1 cellular context compared by ENCODE assay signal in the genomic region with DNA sequence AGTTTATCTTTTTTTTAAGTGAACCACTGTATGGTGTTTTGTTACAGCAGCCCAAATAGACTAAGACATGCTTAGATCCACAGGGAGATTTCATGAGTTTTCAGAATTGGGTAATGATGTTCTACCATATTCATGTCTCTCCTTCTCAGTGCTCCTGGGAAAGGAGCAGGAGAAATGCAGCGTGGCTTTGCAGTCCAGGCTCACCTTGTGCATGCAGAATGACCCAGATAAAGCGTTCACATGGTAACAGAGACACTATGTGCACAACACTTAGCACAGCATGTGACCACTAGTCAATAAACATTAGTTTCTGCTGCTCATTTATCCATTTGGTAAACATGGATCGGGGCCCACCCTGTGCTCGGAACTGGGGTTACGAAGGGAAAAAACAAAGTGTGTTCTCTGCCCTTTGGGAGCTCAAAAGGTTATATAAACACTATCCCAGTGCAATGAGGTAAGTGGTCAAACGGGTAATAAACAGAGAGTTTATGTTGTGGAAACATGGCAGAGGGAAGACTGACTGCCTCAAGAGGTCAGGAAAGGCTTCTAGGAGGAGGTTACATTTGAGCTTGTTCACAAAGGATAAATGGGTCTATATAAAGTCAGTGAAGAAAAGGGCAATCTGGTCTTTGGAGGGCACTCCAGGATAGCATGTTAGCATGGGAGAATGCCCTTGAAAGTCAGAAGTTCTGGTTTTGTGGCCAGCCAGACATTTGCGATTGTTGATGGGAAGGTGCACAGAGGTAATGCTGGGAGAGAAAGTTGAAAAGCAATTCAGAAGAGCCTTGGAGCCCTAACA.
A peak's percentile ranks its signal among the peaks of the same experiment; 100 is the strongest.
TF ChIP-seq lines count a peak whose summit lies in the region.

No MANE protein-coding gene starts in this region.

TF ChIP-seq in HepG2, 621 proteins besides CTCF, POLR2A, EP300 and RAD21 (continued from another document and continues in another):
- TF ChIP-seq ZNF543 (CRISPR knock-in tag; IDR thresholded peaks at IDR 0.05) (0 out of 2 replicates have a peak, but pooled peaks have one; percentile 42), XRCC5 (optimal IDR thresholded peaks at IDR 0.05; ENCODE audit: low read length) (no peak), ZNF703 (CRISPR knock-in tag; IDR thresholded peaks at IDR 0.05; ENCODE audit: borderline replicate concordance) (no peak), ZNF256 (CRISPR knock-in tag; conservative IDR thresholded peaks at IDR 0.05) (no peak), SRY (CRISPR knock-in tag; IDR thresholded peaks at IDR 0.05) (no peak), CREM (IDR thresholded peaks at IDR 0.05) (no peak), CREM (CRISPR knock-in tag; IDR thresholded peaks at IDR 0.05) (no peak), HDAC6 (IDR thresholded peaks at IDR 0.05; ENCODE audit: low read depth, low read length) (no peak), SOX5 (CRISPR knock-in tag; IDR thresholded peaks at IDR 0.05; ENCODE audit: borderline replicate concordance) (peak; percentile 81), RFX1 (IDR thresholded peaks at IDR 0.05) (peak; percentile 58; the same call in 1 of the 2 replicates), NFATC3 (CRISPR knock-in tag; IDR thresholded peaks at IDR 0.05) (no peak), GZF1 (CRISPR knock-in tag; IDR thresholded peaks at IDR 0.05) (no peak), KAT7 (CRISPR knock-in tag; IDR thresholded peaks at IDR 0.05; ENCODE audit: borderline replicate concordance) (no peak), ZNF619 (CRISPR knock-in tag; IDR thresholded peaks at IDR 0.05) (no peak), HNF4G (IDR thresholded peaks at IDR 0.05; ENCODE audit: borderline replicate concordance, low read depth, low read length) (no peak), HNF4G (CRISPR knock-in tag; IDR thresholded peaks at IDR 0.05; ENCODE audit: borderline replicate concordance, low read depth) (0 out of 2 replicates have a peak, but pooled peaks have one; percentile 31), ZNF784 (CRISPR knock-in tag; IDR thresholded peaks at IDR 0.05; ENCODE audit: borderline replicate concordance) (no peak), EZH2 (conservative IDR thresholded peaks at IDR 0.05; ENCODE audit: low read depth, low read length) (no peak), ZNF441 (CRISPR knock-in tag; IDR thresholded peaks at IDR 0.05; ENCODE audit: borderline replicate concordance) (peak; percentile 78; the same call in 1 of the 2 replicates), SNAPC4 (CRISPR knock-in tag; IDR thresholded peaks at IDR 0.05) (no peak), RFX3 (CRISPR knock-in tag; IDR thresholded peaks at IDR 0.05) (peak; percentile 71), MBD4 (IDR thresholded peaks at IDR 0.05; ENCODE audit: borderline replicate concordance, low read length) (no peak; the same call in 1 of the 2 replicates), HNF4A (CRISPR knock-in tag; IDR thresholded peaks at IDR 0.05) (peak; percentile 85), ZNF253 (CRISPR knock-in tag; IDR thresholded peaks at IDR 0.05; ENCODE audit: borderline replicate concordance) (no peak), KDM5A (IDR thresholded peaks at IDR 0.05; ENCODE audit: borderline replicate concordance, low read length) (no peak), ELK4 (CRISPR knock-in tag; IDR thresholded peaks at IDR 0.05; ENCODE audit: borderline replicate concordance) (no peak), ZNF792 (CRISPR knock-in tag; IDR thresholded peaks at IDR 0.05) (peak; percentile 52; the same call in 1 of the 2 replicates), SOX6 (IDR thresholded peaks at IDR 0.05) (no peak), SOX6 (CRISPR knock-in tag; IDR thresholded peaks at IDR 0.05) (peak; percentile 80), DDIT3 (CRISPR knock-in tag; IDR thresholded peaks at IDR 0.05) (no peak), MIXL1 (CRISPR knock-in tag; IDR thresholded peaks at IDR 0.05) (no peak), PHF21A (CRISPR knock-in tag; IDR thresholded peaks at IDR 0.05) (peak; percentile 55), ZC3H4 (CRISPR knock-in tag; IDR thresholded peaks at IDR 0.05; ENCODE audit: borderline replicate concordance) (no peak), FOXP1 (IDR thresholded peaks at IDR 0.05) (peak; percentile 64), FOXP1 (CRISPR knock-in tag; IDR thresholded peaks at IDR 0.05) (peak; percentile 97), TIGD3 (CRISPR knock-in tag; IDR thresholded peaks at IDR 0.05; ENCODE audit: borderline replicate concordance) (no peak), SALL1 (CRISPR knock-in tag; IDR thresholded peaks at IDR 0.05) (peak; percentile 83), CCAR2 (optimal IDR thresholded peaks at IDR 0.05; ENCODE audit: low read depth, low read length) (no peak), ARNTL (CRISPR knock-in tag; IDR thresholded peaks at IDR 0.05) (peak; percentile 89; the same call in 1 of the 2 replicates), GATAD2A (CRISPR knock-in tag; IDR thresholded peaks at IDR 0.05) (peak; percentile 54), MED8 (CRISPR knock-in tag; IDR thresholded peaks at IDR 0.05; ENCODE audit: insufficient replicate concordance) (no peak), PPARG (CRISPR knock-in tag; conservative IDR thresholded peaks at IDR 0.05) (no peak), ZNF660 (CRISPR knock-in tag; IDR thresholded peaks at IDR 0.05; ENCODE audit: borderline replicate concordance, low read depth) (no peak), ZNF672 (CRISPR knock-in tag; IDR thresholded peaks at IDR 0.05) (no peak), CEBPB (IDR thresholded peaks at IDR 0.05; ENCODE audit: borderline replicate concordance, low read depth, low read length) (no peak), MEIS1 (CRISPR knock-in tag; IDR thresholded peaks at IDR 0.05; ENCODE audit: borderline replicate concordance) (no peak; the same call in 1 of the 2 replicates), SMAD1 (CRISPR knock-in tag; IDR thresholded peaks at IDR 0.05; ENCODE audit: borderline replicate concordance, low read depth) (no peak), HMGA1 (CRISPR knock-in tag; conservative IDR thresholded peaks at IDR 0.05) (no peak)
- TF ChIP-seq, protein P1, sequence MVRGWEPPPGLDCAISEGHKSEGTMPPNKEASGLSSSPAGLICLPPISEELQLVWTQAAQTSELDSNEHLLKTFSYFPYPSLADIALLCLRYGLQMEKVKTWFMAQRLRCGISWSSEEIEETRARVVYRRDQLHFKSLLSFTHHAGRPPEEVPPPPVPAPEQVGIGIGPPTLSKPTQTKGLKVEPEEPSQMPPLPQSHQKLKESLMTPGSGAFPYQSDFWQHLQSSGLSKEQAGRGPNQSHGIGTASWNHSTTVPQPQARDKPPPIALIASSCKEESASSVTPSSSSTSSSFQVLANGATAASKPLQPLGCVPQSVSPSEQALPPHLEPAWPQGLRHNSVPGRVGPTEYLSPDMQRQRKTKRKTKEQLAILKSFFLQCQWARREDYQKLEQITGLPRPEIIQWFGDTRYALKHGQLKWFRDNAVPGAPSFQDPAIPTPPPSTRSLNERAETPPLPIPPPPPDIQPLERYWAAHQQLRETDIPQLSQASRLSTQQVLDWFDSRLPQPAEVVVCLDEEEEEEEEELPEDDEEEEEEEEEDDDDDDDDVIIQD (CRISPR knock-in tag; IDR thresholded peaks at IDR 0.05; ENCODE audit: low read depth) = peak; percentile 86; the same call in 1 of the 2 replicates
- TF ChIP-seq, protein P2, sequence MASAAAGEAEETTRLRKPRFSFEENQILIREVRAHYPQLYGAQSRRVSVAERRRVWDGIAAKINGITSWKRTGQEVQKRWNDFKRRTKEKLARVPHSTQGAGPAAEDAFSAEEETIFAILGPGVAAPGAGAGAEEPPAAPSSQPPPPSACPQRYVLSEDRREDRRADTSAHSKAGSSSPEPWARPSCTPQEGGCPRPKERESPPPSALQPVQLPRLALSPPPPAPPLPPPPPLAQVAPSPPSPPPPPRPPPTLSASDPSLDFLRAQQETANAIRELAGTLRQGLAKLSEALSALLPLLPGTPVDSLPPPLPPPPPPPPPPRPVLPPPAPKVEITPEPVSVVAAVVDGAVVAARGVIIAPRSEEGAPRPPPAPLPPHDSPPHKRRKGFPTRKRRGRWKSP (CRISPR knock-in tag; IDR thresholded peaks at IDR 0.05) = no peak
